ENCODE assay signal across 1 cellular context in the genomic region with DNA sequence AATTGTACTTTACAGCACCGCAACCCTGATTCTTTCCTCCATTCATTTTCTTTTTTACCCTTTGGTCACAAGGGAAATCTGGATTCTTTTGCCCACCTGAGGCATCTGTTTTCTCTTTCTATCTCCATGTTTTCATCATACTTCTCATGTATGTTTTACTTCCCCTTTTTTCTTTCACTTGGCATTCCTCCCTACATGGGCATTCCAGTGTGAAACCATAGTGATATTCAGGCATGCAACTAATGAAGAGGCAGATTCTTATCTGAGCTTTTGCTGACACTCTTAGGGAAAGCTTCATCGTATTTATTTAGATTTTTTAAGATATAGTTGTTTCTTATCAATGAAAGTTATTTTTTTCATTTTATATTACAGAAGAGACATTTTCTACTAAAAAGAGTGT.
TF ChIP-seq lines count a peak whose summit lies in the region.

No MANE protein-coding gene starts in this region.

TF ChIP-seq in GM23338, 12 proteins besides CTCF, POLR2A, EP300 and RAD21 (continued from another document):
- TF ChIP-seq ZNF462 (CRISPR knock-in tag; IDR thresholded peaks at IDR 0.05) (no peak), ZNF331 (CRISPR knock-in tag; IDR thresholded peaks at IDR 0.05; ENCODE audit: low read depth) (no peak), EZH2phosphoT487 (IDR thresholded peaks at IDR 0.05; ENCODE audit: unreplicated experiment) (no peak)
